In genomic region chr3:132210476-132211346, GRCh38 we compare ENCODE assay signal across 7 cellular contexts.
DNase-seq lines count a peak whose midpoint lies in the region; ATAC-seq and TF ChIP-seq lines count a peak whose summit lies in the region.

No MANE protein-coding gene starts in this region.

- H3K9me3 ChIP-seq in lower lobe of right lung = no peaks in the 10 kb centered on the region

- no peaks in the 10 kb centered on the region for H3K27me3 ChIP-seq in lower lobe of right lung (ENCODE audit: low read depth)

- H3K4me1 ChIP-seq in lower lobe of right lung = no peaks in the 10 kb centered on the region

- H3K36me3 ChIP-seq in lower lobe of right lung = no peaks in the 10 kb centered on the region

- H3K4me3 ChIP-seq in lower lobe of right lung = no peak overlapping the region

- H3K27ac ChIP-seq in lower lobe of right lung = no peak overlapping the region

- peak; percentile 57 to 64 for ATAC-seq in lower lobe of right lung
- no peak for ATAC-seq in GM21786 (IDR thresholded peaks at IDR 0.05; ENCODE audit: unreplicated experiment)
- ATAC-seq in HG03196 (IDR thresholded peaks at IDR 0.05; ENCODE audit: unreplicated experiment) = no peak

- intact Hi-C loops in lower lobe of right lung (cut with DNase I) = no loop called here

- DNase-seq in HuH-7 (ENCODE audit: low spot score) (peak; percentile 13), lower lobe of right lung (no peak), GDM1 (lab: John Stamatoyannopoulos, UW) (no peak)
- DNase-seq in activated CD4-positive, alpha-beta T cell treated with anti-CD3 and anti-CD28 coated beads, Interleukin-2, amount 50 U/mL, for 1 hour = peak; percentile 3

- peak; percentile 85 for TF ChIP-seq CTCF in GM12872 (IDR thresholded peaks at IDR 0.05; ENCODE audit: insufficient read depth, low read depth, low read length)
- TF ChIP-seq CTCF in lower lobe of right lung (IDR thresholded peaks at IDR 0.05) = peak; percentile 53

Comparison
In these comparisons a context has a peak if more than half of its experiments do, and no peak if none do; other contexts are left out.
1. DNase-seq: peak in HuH-7 (single experiment) and activated CD4-positive, alpha-beta T cell treated with anti-CD3 and anti-CD28 coated beads, Interleukin-2, amount 50 U/mL, for 1 hour (single experiment); none in lower lobe of right lung (single experiment) and GDM1 (single experiment).
2. ATAC-seq: peak in lower lobe of right lung (2 of 2); none in GM21786 (single experiment) and HG03196 (single experiment).